In the genomic region with DNA sequence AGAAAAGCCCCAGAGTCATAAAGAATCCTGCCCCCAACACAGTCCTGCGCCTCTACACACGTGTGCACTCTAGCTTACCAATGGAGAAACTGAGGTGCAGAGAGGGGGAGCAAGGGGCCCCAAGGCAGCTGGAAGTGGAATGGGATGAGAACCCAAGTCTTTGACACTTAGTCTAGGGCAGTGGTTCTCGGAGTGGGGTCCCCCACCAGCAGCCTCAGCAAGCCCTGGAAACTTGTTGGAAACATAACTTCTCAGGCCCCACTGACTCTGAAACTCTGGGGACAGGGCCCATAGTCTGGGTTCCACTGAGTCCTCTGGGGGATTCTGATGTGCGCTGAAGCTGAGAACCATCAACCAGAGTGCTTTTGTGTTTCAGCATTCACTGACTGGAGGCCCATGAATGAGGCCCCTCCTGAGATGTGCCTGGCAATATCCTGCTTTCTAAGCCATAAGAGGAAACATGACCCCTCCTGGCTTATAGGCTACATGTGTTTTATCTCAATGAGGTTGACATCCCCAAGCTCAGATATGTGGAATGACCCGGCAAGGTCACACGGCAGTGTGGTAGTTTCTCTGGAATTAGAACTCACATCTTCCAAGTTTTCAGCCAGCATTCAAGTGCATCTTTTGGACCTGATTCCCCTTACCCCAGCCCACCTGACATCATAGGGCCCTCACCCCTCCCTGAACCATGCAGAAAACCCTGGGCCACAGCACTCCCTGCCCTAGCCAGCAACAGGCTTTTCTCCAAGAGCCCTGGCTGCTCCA, we compare ENCODE assay signal across 19 cellular contexts.
"Had no signal": no experiment of that assay in that cellular context is flagged by ENCODE, and none has a peak within 500 bp of the region (broad histone marks: within the 10 kb centered on the region; RNA-seq: fewer than 3 reads in every experiment).

No MANE protein-coding gene starts in this region.

- DNase-seq: activated CD4-positive, alpha-beta T cell treated with anti-CD3 and anti-CD28 coated beads, Interleukin-2, amount 50 U/mL, for 4 hours; activated CD4-positive, CD25-positive, alpha-beta regulatory T cell treated with anti-CD3 and anti-CD28 coated beads, Interleukin-2, amount 50 U/mL, for 72 hours; activated naive CD4-positive, alpha-beta T cell treated with anti-CD3 and anti-CD28 coated beads, Interleukin-2, amount 10 ng/mL, durations not matched to agents 7 days and 5 days; activated T-cell treated with anti-CD3 and anti-CD28 coated beads for 4 hours; caudate nucleus; colonic mucosa; islet precursor cell; left lung; natural killer cell; nucleus accumbens; right cardiac atrium; stimulated activated naive CD8-positive, alpha-beta T cell treated with anti-CD3 and anti-CD28 coated beads, Interleukin-15, amount 100 ng/mL, for 72 hours; T-cell; T-helper 9 cell; upper lobe of left lung had no signal

- H3K27ac Mint-ChIP-seq: activated naive CD4-positive, alpha-beta T cell treated with anti-CD3 and anti-CD28 coated beads, Interleukin-2, amount 10 ng/mL, durations not matched to agents 7 days and 5 days; activated T-helper 17 cell treated with anti-CD3 and anti-CD28 coated beads, Interleukin-2, amount 50 U/mL, for 72 hours; natural killer cell; stimulated activated naive CD8-positive, alpha-beta T cell treated with anti-CD3 and anti-CD28 coated beads, Interleukin-15, amount 100 ng/mL, for 72 hours; T-cell had no signal

- H3K9me3 Mint-ChIP-seq: activated naive CD4-positive, alpha-beta T cell treated with anti-CD3 and anti-CD28 coated beads, Interleukin-2, amount 10 ng/mL, durations not matched to agents 7 days and 5 days; activated T-helper 17 cell treated with anti-CD3 and anti-CD28 coated beads, Interleukin-2, amount 50 U/mL, for 72 hours; natural killer cell; stimulated activated naive CD8-positive, alpha-beta T cell treated with anti-CD3 and anti-CD28 coated beads, Interleukin-15, amount 100 ng/mL, for 72 hours; T-cell had no signal

- H3K4me2 ChIP-seq: hepatocyte had no signal

- H3K4me1 Mint-ChIP-seq: activated naive CD4-positive, alpha-beta T cell treated with anti-CD3 and anti-CD28 coated beads, Interleukin-2, amount 10 ng/mL, durations not matched to agents 7 days and 5 days; natural killer cell; stimulated activated naive CD8-positive, alpha-beta T cell treated with anti-CD3 and anti-CD28 coated beads, Interleukin-15, amount 100 ng/mL, for 72 hours; T-cell had no signal

- H3K36me3 ChIP-seq: colonic mucosa, esophagus muscularis mucosa, left lung, prostate gland, upper lobe of left lung had no signal

- H3K4me3 ChIP-seq: colonic mucosa, esophagus muscularis mucosa, hepatocyte, left lung, prostate gland, upper lobe of left lung had no signal

- H3K27ac ChIP-seq: colonic mucosa, esophagus muscularis mucosa, hepatocyte, left lung, prostate gland, upper lobe of left lung had no signal

- H3K27me3 ChIP-seq: colonic mucosa, hepatocyte, left lung, upper lobe of left lung had no signal

- H3K9me3 ChIP-seq: colonic mucosa, esophagus muscularis mucosa, left lung, prostate gland, upper lobe of left lung had no signal

- H3K27me3 Mint-ChIP-seq: activated naive CD4-positive, alpha-beta T cell treated with anti-CD3 and anti-CD28 coated beads, Interleukin-2, amount 10 ng/mL, durations not matched to agents 7 days and 5 days; stimulated activated naive CD8-positive, alpha-beta T cell treated with anti-CD3 and anti-CD28 coated beads, Interleukin-15, amount 100 ng/mL, for 72 hours had no signal

- H3K36me3 Mint-ChIP-seq: activated naive CD4-positive, alpha-beta T cell treated with anti-CD3 and anti-CD28 coated beads, Interleukin-2, amount 10 ng/mL, durations not matched to agents 7 days and 5 days; natural killer cell; T-cell had no signal

- H3K4me1 ChIP-seq: colonic mucosa, esophagus muscularis mucosa, left lung, prostate gland, upper lobe of left lung had no signal

- H3K79me2 ChIP-seq: hepatocyte had no signal

- ATAC-seq: activated T-helper 17 cell treated with anti-CD3 and anti-CD28 coated beads, Interleukin-2, amount 50 U/mL, for 72 hours; left lung; natural killer cell; right cardiac atrium; stimulated activated naive CD8-positive, alpha-beta T cell treated with anti-CD3 and anti-CD28 coated beads, Interleukin-15, amount 100 ng/mL, for 72 hours; T-cell had no signal

- H2AFZ ChIP-seq: hepatocyte had no signal

- H3K4me3 Mint-ChIP-seq: activated naive CD4-positive, alpha-beta T cell treated with anti-CD3 and anti-CD28 coated beads, Interleukin-2, amount 10 ng/mL, durations not matched to agents 7 days and 5 days; activated T-helper 17 cell treated with anti-CD3 and anti-CD28 coated beads, Interleukin-2, amount 50 U/mL, for 72 hours; natural killer cell; stimulated activated naive CD8-positive, alpha-beta T cell treated with anti-CD3 and anti-CD28 coated beads, Interleukin-15, amount 100 ng/mL, for 72 hours; T-cell had no signal
